Comparison of ENCODE assay signal across 8 cellular contexts in the genomic region with DNA sequence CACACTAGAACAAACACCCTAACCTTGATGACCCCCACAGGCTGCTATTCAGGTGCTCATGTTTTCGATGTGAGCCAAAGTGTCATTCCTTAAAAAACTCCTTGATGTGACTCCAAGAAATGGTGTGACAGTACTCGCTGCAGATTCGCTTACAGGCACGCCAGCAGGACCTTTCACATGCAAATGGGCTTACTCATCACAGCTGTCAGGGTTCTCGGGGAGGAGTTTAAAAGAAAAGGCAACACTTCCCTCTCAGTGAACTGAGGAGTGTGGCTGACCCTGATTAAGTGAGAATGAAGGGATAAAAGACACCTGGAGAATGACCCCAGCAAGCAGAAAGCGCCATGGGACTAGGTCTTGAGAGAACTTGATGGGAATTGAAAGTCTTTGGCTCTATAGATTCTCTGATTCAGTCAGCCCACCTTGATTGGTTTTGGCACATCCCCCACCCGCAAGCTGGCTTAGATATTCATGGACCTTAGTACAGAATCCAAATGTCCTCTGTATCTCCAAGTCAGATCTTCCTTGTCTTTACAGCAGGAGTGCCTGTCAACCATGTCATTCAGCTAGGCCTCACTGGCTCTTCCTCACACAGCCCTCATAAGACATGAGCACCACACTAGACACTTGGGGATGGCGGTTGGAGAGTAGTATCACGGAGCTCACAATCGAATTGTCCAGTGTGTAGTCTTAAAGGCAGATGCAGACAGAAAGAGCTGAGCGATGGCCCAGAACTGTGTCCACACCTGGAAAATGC.
A peak's percentile ranks its signal among the peaks of the same experiment; 100 is the strongest.
DNase-seq lines count a peak whose midpoint lies in the region; ATAC-seq and TF ChIP-seq lines count a peak whose summit lies in the region.

No MANE protein-coding gene starts in this region.

- no peak for DNase-seq in activated CD8-positive, alpha-beta memory T cell treated with anti-CD3 and anti-CD28 coated beads, Interleukin-2, amount 10 ng/mL, durations not matched to agents 7 days and 5 days
- DNase-seq in activated CD8-positive, alpha-beta memory T cell treated with anti-CD3 and anti-CD28 coated beads, Interleukin-2, amount 50 U/mL, for 4 hours = no peak
- DNase-seq in osteocyte (ENCODE audit: extremely low spot score, unreplicated experiment) (no peak), T-helper 9 cell (no peak)
- no peak for DNase-seq in stimulated activated naive CD4-positive, alpha-beta T cell (lab: John Stamatoyannopoulos, UW)

- peaks cover 30% of the 10 kb centered on the region for H3K4me1 ChIP-seq in HUES64 (ENCODE audit: insufficient read depth, low read length)

- H3K27ac ChIP-seq in HUES64 (ENCODE audit: low read depth, low read length) = peak overlapping the region; percentile 70

- CTCF ChIA-PET in activated CD8-positive, alpha-beta memory T cell treated with anti-CD3 and anti-CD28 coated beads, Interleukin-2, amount 10 ng/mL, durations not matched to agents 7 days and 5 days (lab: Charles Lee) = interaction anchor here (0.7 to 2.8 kb wide), 10 partner anchors 13 to 107 kb away, joined by 3 to 8 read pairs (median 4); partner anchors contain the start of gene HIC1

- TF ChIP-seq CTCF in osteocyte (IDR thresholded peaks at IDR 0.05) = no peak

- H3K4me3 ChIP-seq in HUES64 (ENCODE audit: low read length) = 0 out of 2 replicates have a peak overlapping the region, but pooled peaks have one; percentile 3

- no peaks in the 10 kb centered on the region for H3K36me3 ChIP-seq in HUES64 (ENCODE audit: insufficient read depth, low read length)

- H3K27me3 Mint-ChIP-seq in activated CD8-positive, alpha-beta memory T cell treated with anti-CD3 and anti-CD28 coated beads, Interleukin-2, amount 10 ng/mL, durations not matched to agents 7 days and 5 days = no peaks in the 10 kb centered on the region
- no peaks in the 10 kb centered on the region for H3K27me3 Mint-ChIP-seq in dendritic cell treated with granulocyte-macrophage colony-stimulating factor and Interleukin-4, amounts not matched to agents 40 ng/mL and 50 ng/mL, for 4 days
- H3K27me3 Mint-ChIP-seq in osteocyte (ENCODE audit: unreplicated experiment) = no peaks in the 10 kb centered on the region

- intact Hi-C loops in dendritic cell treated with granulocyte-macrophage colony-stimulating factor and Interleukin-4, amounts not matched to agents 40 ng/mL and 50 ng/mL, for 4 days (cut with micrococcal nuclease) = loop anchor here (1.0 to 5.0 kb wide), 2 partner anchors 13 to 50 kb away; no protein-coding TSS in a partner anchor

- no peak overlapping the region for H3K4me3 Mint-ChIP-seq in activated CD8-positive, alpha-beta memory T cell treated with anti-CD3 and anti-CD28 coated beads, Interleukin-2, amount 10 ng/mL, durations not matched to agents 7 days and 5 days
- no peak overlapping the region for H3K4me3 Mint-ChIP-seq in dendritic cell treated with granulocyte-macrophage colony-stimulating factor and Interleukin-4, amounts not matched to agents 40 ng/mL and 50 ng/mL, for 4 days
- H3K4me3 Mint-ChIP-seq in osteocyte (ENCODE audit: unreplicated experiment) = no peak overlapping the region

- peak overlapping the region; percentile 77 for H3K27ac Mint-ChIP-seq in activated CD8-positive, alpha-beta memory T cell treated with anti-CD3 and anti-CD28 coated beads, Interleukin-2, amount 10 ng/mL, durations not matched to agents 7 days and 5 days
- peak overlapping the region; percentile 79 for H3K27ac Mint-ChIP-seq in dendritic cell treated with granulocyte-macrophage colony-stimulating factor and Interleukin-4, amounts not matched to agents 40 ng/mL and 50 ng/mL, for 4 days
- peak overlapping the region; percentile 75 for H3K27ac Mint-ChIP-seq in osteocyte (ENCODE audit: unreplicated experiment)

- no peaks in the 10 kb centered on the region for H3K27me3 ChIP-seq in HUES64 (ENCODE audit: insufficient read depth, low read length)

- H3K9ac ChIP-seq in HUES64 (ENCODE audit: low read depth, low read length) = no peak overlapping the region

- no peak for ATAC-seq in activated CD8-positive, alpha-beta memory T cell treated with anti-CD3 and anti-CD28 coated beads, Interleukin-2, amount 10 ng/mL, durations not matched to agents 7 days and 5 days
- no peak for ATAC-seq in HG03460 (IDR thresholded peaks at IDR 0.05; ENCODE audit: unreplicated experiment)

- H3K36me3 Mint-ChIP-seq in activated CD8-positive, alpha-beta memory T cell treated with anti-CD3 and anti-CD28 coated beads, Interleukin-2, amount 10 ng/mL, durations not matched to agents 7 days and 5 days = peaks cover 12% of the 10 kb centered on the region
- peaks cover 7% of the 10 kb centered on the region for H3K36me3 Mint-ChIP-seq in dendritic cell treated with granulocyte-macrophage colony-stimulating factor and Interleukin-4, amounts not matched to agents 40 ng/mL and 50 ng/mL, for 4 days (ENCODE audit: low read depth)
- no peaks in the 10 kb centered on the region for H3K36me3 Mint-ChIP-seq in osteocyte (ENCODE audit: unreplicated experiment)

- peaks cover 28% of the 10 kb centered on the region for H3K4me1 Mint-ChIP-seq in activated CD8-positive, alpha-beta memory T cell treated with anti-CD3 and anti-CD28 coated beads, Interleukin-2, amount 10 ng/mL, durations not matched to agents 7 days and 5 days
- peaks cover 29% of the 10 kb centered on the region for H3K4me1 Mint-ChIP-seq in dendritic cell treated with granulocyte-macrophage colony-stimulating factor and Interleukin-4, amounts not matched to agents 40 ng/mL and 50 ng/mL, for 4 days (ENCODE audit: low read depth)
- peaks cover 27% of the 10 kb centered on the region for H3K4me1 Mint-ChIP-seq in osteocyte (ENCODE audit: unreplicated experiment)

- no peaks in the 10 kb centered on the region for H3K9me3 ChIP-seq in HUES64 (ENCODE audit: insufficient read depth, low read depth, low read length)

- WGBS in HUES64 = 40% methylated on average over 11 of the region's 11 CpGs

- no peaks in the 10 kb centered on the region for H3K9me3 Mint-ChIP-seq in activated CD8-positive, alpha-beta memory T cell treated with anti-CD3 and anti-CD28 coated beads, Interleukin-2, amount 10 ng/mL, durations not matched to agents 7 days and 5 days (ENCODE audit: low read depth)
- no peaks in the 10 kb centered on the region for H3K9me3 Mint-ChIP-seq in dendritic cell treated with granulocyte-macrophage colony-stimulating factor and Interleukin-4, amounts not matched to agents 40 ng/mL and 50 ng/mL, for 4 days
- H3K9me3 Mint-ChIP-seq in osteocyte (ENCODE audit: unreplicated experiment) = no peaks in the 10 kb centered on the region
